Comparison of ENCODE assay signal across 1 cellular context in genomic region chr17:10698116-10698818, GRCh38.
TF ChIP-seq lines count a peak whose summit lies in the region.

No MANE protein-coding gene starts in this region.

TF ChIP-seq in K562, 482 proteins besides CTCF, POLR2A, EP300 and RAD21:
- TF ChIP-seq DNMT1 (IDR thresholded peaks at IDR 0.05) = no peak
- TF ChIP-seq HMBOX1 (IDR thresholded peaks at IDR 0.05) = peak; percentile 44; the same call in 1 of the 2 replicates
- no peak for TF ChIP-seq ZNF696 (CRISPR knock-in tag; conservative IDR thresholded peaks at IDR 0.05)
- no peak for TF ChIP-seq CBX5 (IDR thresholded peaks at IDR 0.05; ENCODE audit: borderline replicate concordance, low read depth)
- no peak for TF ChIP-seq TAF9B (IDR thresholded peaks at IDR 0.05; ENCODE audit: partially characterized antibody)
- no peak for TF ChIP-seq CBX1 (IDR thresholded peaks at IDR 0.05; ENCODE audit: low read depth)
- TF ChIP-seq HNRNPH1 (optimal IDR thresholded peaks at IDR 0.05; ENCODE audit: low read depth, low read length) = no peak
